ENCODE assay signal across 36 cellular contexts in the genomic region with DNA sequence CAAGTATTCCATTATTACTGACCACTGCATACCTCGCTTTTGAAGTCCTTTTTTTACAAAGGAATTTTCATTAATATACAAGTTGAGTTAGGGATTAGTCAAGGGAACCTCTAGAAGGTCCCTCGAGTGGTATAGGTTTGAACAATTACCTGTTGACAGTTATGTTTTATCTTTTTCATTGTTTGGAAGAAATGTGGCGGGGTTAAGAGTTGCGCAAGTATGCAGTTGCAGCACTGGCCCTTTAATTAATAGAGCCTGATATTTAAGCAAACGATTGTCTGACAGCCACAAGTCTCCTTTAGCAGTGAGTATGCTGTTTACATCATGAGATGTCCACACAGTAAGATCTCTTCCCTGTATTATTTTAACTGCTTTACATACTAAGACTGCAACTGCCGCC. TPM values are rescaled to one million over a fixed set of nuclear protein-coding genes. Genes with fewer than 3 reads are reported as not detected.
"Had no signal": no experiment of that assay in that cellular context is flagged by ENCODE, and none has a peak within 500 bp of the region (broad histone marks: within the 10 kb centered on the region; RNA-seq: fewer than 3 reads in every experiment).

No MANE protein-coding gene starts in this region.

- H3K4me1 Mint-ChIP-seq: activated CD4-positive, alpha-beta T cell treated with anti-CD3 and anti-CD28 coated beads for 36 hours; activated CD4-positive, alpha-beta T cell treated with anti-CD3 and anti-CD28 coated beads, Interleukin-2, amount 10 ng/mL, durations not matched to agents 24 days and 14 days; activated CD8-positive, alpha-beta memory T cell treated with anti-CD3 and anti-CD28 coated beads, Interleukin-2, amount 10 ng/mL, durations not matched to agents 7 days and 5 days; activated naive CD4-positive, alpha-beta T cell treated with anti-CD3 and anti-CD28 coated beads, Interleukin-2, amount 50 U/mL, for 24 hours; activated naive CD8-positive, alpha-beta T cell treated with anti-CD3 and anti-CD28 coated beads for 36 hours; activated naive CD8-positive, alpha-beta T cell treated with anti-CD3 and anti-CD28 coated beads, Interleukin-2, amount 50 U/mL, for 24 hours had no signal

- H3K36me3 ChIP-seq: adrenal gland, esophagus squamous epithelium, gastroesophageal sphincter, heart right ventricle had no signal

- H3K9me3 ChIP-seq: adrenal gland, body of pancreas, esophagus squamous epithelium, gastroesophageal sphincter had no signal

- H3K4me1 ChIP-seq: adrenal gland, body of pancreas, gastroesophageal sphincter, heart right ventricle had no signal

- ATAC-seq: activated CD4-positive, alpha-beta T cell treated with anti-CD3 and anti-CD28 coated beads for 36 hours; activated CD8-positive, alpha-beta memory T cell treated with anti-CD3 and anti-CD28 coated beads, Interleukin-2, amount 10 ng/mL, durations not matched to agents 7 days and 5 days; activated CD8-positive, alpha-beta T cell treated with anti-CD3 and anti-CD28 coated beads, Interleukin-2, amount 10 ng/mL, durations not matched to agents 7 days and 5 days; activated naive CD8-positive, alpha-beta T cell treated with anti-CD3 and anti-CD28 coated beads, Interleukin-2, amount 50 U/mL, for 24 hours; body of pancreas; gastroesophageal sphincter; heart right ventricle had no signal

- H3K27me3 ChIP-seq: adrenal gland, body of pancreas, esophagus squamous epithelium, gastroesophageal sphincter, heart right ventricle had no signal

- H3K27ac ChIP-seq: adrenal gland, body of pancreas, epithelial cell of prostate, esophagus squamous epithelium, gastroesophageal sphincter, heart right ventricle had no signal

- FAIRE-seq: colon, endometrium, endothelial cell of umbilical vein had no signal

- H3K4me3 Mint-ChIP-seq: activated CD4-positive, alpha-beta memory T cell treated with anti-CD3 and anti-CD28 coated beads for 36 hours; activated CD4-positive, alpha-beta T cell treated with anti-CD3 and anti-CD28 coated beads for 36 hours; activated CD4-positive, alpha-beta T cell treated with anti-CD3 and anti-CD28 coated beads, Interleukin-2, amount 10 ng/mL, durations not matched to agents 24 days and 14 days; activated CD8-positive, alpha-beta memory T cell treated with anti-CD3 and anti-CD28 coated beads, Interleukin-2, amount 10 ng/mL, durations not matched to agents 7 days and 5 days; activated CD8-positive, alpha-beta T cell treated with anti-CD3 and anti-CD28 coated beads, Interleukin-2, amount 10 ng/mL, durations not matched to agents 7 days and 5 days; activated naive CD4-positive, alpha-beta T cell treated with anti-CD3 and anti-CD28 coated beads for 36 hours; activated naive CD4-positive, alpha-beta T cell treated with anti-CD3 and anti-CD28 coated beads, Interleukin-2, amount 50 U/mL, for 24 hours; activated naive CD8-positive, alpha-beta T cell treated with anti-CD3 and anti-CD28 coated beads for 36 hours; activated naive CD8-positive, alpha-beta T cell treated with anti-CD3 and anti-CD28 coated beads, Interleukin-2, amount 50 U/mL, for 24 hours; activated T-helper 1 cell treated with anti-CD3 and anti-CD28 coated beads, Interleukin-12 subunit alpha, Interleukin-12 subunit beta, Interleukin-2, Interleukin-4 antibody, amounts not matched to agents 30 ng/mL and 10 ng/mL and 1 ng/mL, durations not matched to agents 14 hours and 24 hours and 36 hours had no signal

- DNase-seq: activated CD4-positive, alpha-beta memory T cell treated with anti-CD3 and anti-CD28 coated beads for 36 hours; activated CD4-positive, alpha-beta T cell treated with anti-CD3 and anti-CD28 coated beads for 36 hours; activated CD4-positive, alpha-beta T cell treated with anti-CD3 and anti-CD28 coated beads, Interleukin-2, amount 10 ng/mL, durations not matched to agents 24 days and 14 days; activated CD4-positive, CD25-positive, alpha-beta regulatory T cell; activated CD4-positive, CD25-positive, alpha-beta regulatory T cell treated with anti-CD3 and anti-CD28 coated beads, Interleukin-2, amount 50 U/mL, for 72 hours; activated CD8-positive, alpha-beta memory T cell treated with anti-CD3 and anti-CD28 coated beads, Interleukin-2, amount 10 ng/mL, durations not matched to agents 7 days and 5 days; activated CD8-positive, alpha-beta memory T cell treated with anti-CD3 and anti-CD28 coated beads, Interleukin-2, amount 50 U/mL, for 4 hours; activated CD8-positive, alpha-beta T cell treated with anti-CD3 and anti-CD28 coated beads, Interleukin-2, amount 10 ng/mL, durations not matched to agents 7 days and 5 days; activated effector memory CD4-positive, alpha-beta T cell treated with anti-CD3 and anti-CD28 coated beads, Interleukin-2, amount 50 U/mL, for 16 hours; activated naive CD4-positive, alpha-beta T cell treated with anti-CD3 and anti-CD28 coated beads for 36 hours; activated naive CD8-positive, alpha-beta T cell treated with anti-CD3 and anti-CD28 coated beads for 36 hours; activated naive CD8-positive, alpha-beta T cell treated with anti-CD3 and anti-CD28 coated beads, Interleukin-2, amount 50 U/mL, for 24 hours; activated T-cell treated with anti-CD3 and anti-CD28 coated beads, Interleukin-2, amount 50 U/mL, for 1 hour; activated T-cell treated with anti-CD3 and anti-CD28 coated beads, Interleukin-2, amount 50 U/mL, for 48 hours; adrenal gland; amygdala; aorta; body of pancreas; caudate nucleus; cortex of kidney; dermis blood vessel endothelial cell; effector CD4-positive, alpha-beta T cell; esophagus squamous epithelium; foreskin melanocyte; heart right ventricle; T-helper 2 cell had no signal

- H3K4me3 ChIP-seq: adrenal gland, body of pancreas, esophagus squamous epithelium, gastroesophageal sphincter, heart right ventricle had no signal

- H3K36me3 Mint-ChIP-seq: activated CD4-positive, alpha-beta memory T cell treated with anti-CD3 and anti-CD28 coated beads for 36 hours; activated CD8-positive, alpha-beta memory T cell treated with anti-CD3 and anti-CD28 coated beads, Interleukin-2, amount 10 ng/mL, durations not matched to agents 7 days and 5 days; activated naive CD4-positive, alpha-beta T cell treated with anti-CD3 and anti-CD28 coated beads, Interleukin-2, amount 50 U/mL, for 24 hours; activated naive CD8-positive, alpha-beta T cell treated with anti-CD3 and anti-CD28 coated beads for 36 hours had no signal

- H3K27me3 Mint-ChIP-seq: activated CD4-positive, alpha-beta memory T cell treated with anti-CD3 and anti-CD28 coated beads for 36 hours; activated CD4-positive, alpha-beta T cell treated with anti-CD3 and anti-CD28 coated beads for 36 hours; activated CD4-positive, alpha-beta T cell treated with anti-CD3 and anti-CD28 coated beads, Interleukin-2, amount 10 ng/mL, durations not matched to agents 24 days and 14 days; activated CD8-positive, alpha-beta memory T cell treated with anti-CD3 and anti-CD28 coated beads, Interleukin-2, amount 10 ng/mL, durations not matched to agents 7 days and 5 days; activated naive CD8-positive, alpha-beta T cell treated with anti-CD3 and anti-CD28 coated beads for 36 hours; activated naive CD8-positive, alpha-beta T cell treated with anti-CD3 and anti-CD28 coated beads, Interleukin-2, amount 50 U/mL, for 24 hours had no signal

- H3K9me3 Mint-ChIP-seq: activated CD4-positive, alpha-beta memory T cell treated with anti-CD3 and anti-CD28 coated beads for 36 hours; activated CD4-positive, alpha-beta T cell treated with anti-CD3 and anti-CD28 coated beads, Interleukin-2, amount 10 ng/mL, durations not matched to agents 24 days and 14 days; activated naive CD4-positive, alpha-beta T cell treated with anti-CD3 and anti-CD28 coated beads for 36 hours; activated naive CD4-positive, alpha-beta T cell treated with anti-CD3 and anti-CD28 coated beads, Interleukin-2, amount 50 U/mL, for 24 hours; activated naive CD8-positive, alpha-beta T cell treated with anti-CD3 and anti-CD28 coated beads for 36 hours; activated naive CD8-positive, alpha-beta T cell treated with anti-CD3 and anti-CD28 coated beads, Interleukin-2, amount 50 U/mL, for 24 hours; activated T-helper 1 cell treated with anti-CD3 and anti-CD28 coated beads, Interleukin-12 subunit alpha, Interleukin-12 subunit beta, Interleukin-2, Interleukin-4 antibody, amounts not matched to agents 30 ng/mL and 10 ng/mL and 1 ng/mL, durations not matched to agents 14 hours and 24 hours and 36 hours; activated T-helper 2 cell treated with anti-CD3 and anti-CD28 coated beads, Interferon-gamma antibody, Interleukin-2, Interleukin-4, amounts not matched to agents 10 μg/mL and 5 μg/mL and 100 μg/mL, durations not matched to agents 14 hours and 24 hours and 36 hours had no signal

- H3K27ac Mint-ChIP-seq: activated CD4-positive, alpha-beta memory T cell treated with anti-CD3 and anti-CD28 coated beads for 36 hours; activated CD4-positive, alpha-beta T cell treated with anti-CD3 and anti-CD28 coated beads for 36 hours; activated CD4-positive, alpha-beta T cell treated with anti-CD3 and anti-CD28 coated beads, Interleukin-2, amount 10 ng/mL, durations not matched to agents 24 days and 14 days; activated CD8-positive, alpha-beta memory T cell treated with anti-CD3 and anti-CD28 coated beads, Interleukin-2, amount 10 ng/mL, durations not matched to agents 7 days and 5 days; activated CD8-positive, alpha-beta T cell treated with anti-CD3 and anti-CD28 coated beads, Interleukin-2, amount 10 ng/mL, durations not matched to agents 7 days and 5 days; activated naive CD4-positive, alpha-beta T cell treated with anti-CD3 and anti-CD28 coated beads for 36 hours; activated naive CD4-positive, alpha-beta T cell treated with anti-CD3 and anti-CD28 coated beads, Interleukin-2, amount 50 U/mL, for 24 hours; activated naive CD8-positive, alpha-beta T cell treated with anti-CD3 and anti-CD28 coated beads for 36 hours; activated naive CD8-positive, alpha-beta T cell treated with anti-CD3 and anti-CD28 coated beads, Interleukin-2, amount 50 U/mL, for 24 hours; activated T-helper 1 cell treated with anti-CD3 and anti-CD28 coated beads, Interleukin-12 subunit alpha, Interleukin-12 subunit beta, Interleukin-2, Interleukin-4 antibody, amounts not matched to agents 30 ng/mL and 10 ng/mL and 1 ng/mL, durations not matched to agents 14 hours and 24 hours and 36 hours; activated T-helper 2 cell treated with anti-CD3 and anti-CD28 coated beads, Interferon-gamma antibody, Interleukin-2, Interleukin-4, amounts not matched to agents 10 μg/mL and 5 μg/mL and 100 μg/mL, durations not matched to agents 14 hours and 24 hours and 36 hours had no signal

RNA-seq across cellular contexts. Expression of gene KYNU, which starts 24.3 kb away (rescaled TPM):
- total RNA-seq: activated CD4-positive, alpha-beta memory T cell treated with anti-CD3 and anti-CD28 coated beads for 36 hours; activated CD4-positive, alpha-beta T cell treated with anti-CD3 and anti-CD28 coated beads for 36 hours; activated CD4-positive, alpha-beta T cell treated with anti-CD3 and anti-CD28 coated beads, Interleukin-2, amount 10 ng/mL, durations not matched to agents 24 days and 14 days; activated CD8-positive, alpha-beta memory T cell treated with anti-CD3 and anti-CD28 coated beads for 36 hours; activated CD8-positive, alpha-beta memory T cell treated with anti-CD3 and anti-CD28 coated beads, Interleukin-2, amount 10 ng/mL, durations not matched to agents 7 days and 5 days; activated CD8-positive, alpha-beta T cell treated with anti-CD3 and anti-CD28 coated beads, Interleukin-2, amount 10 ng/mL, durations not matched to agents 7 days and 5 days; activated naive CD4-positive, alpha-beta T cell treated with anti-CD3 and anti-CD28 coated beads for 36 hours; activated T-helper 1 cell treated with anti-CD3 and anti-CD28 coated beads, Interleukin-12 subunit alpha, Interleukin-12 subunit beta, Interleukin-2, Interleukin-4 antibody, amounts not matched to agents 30 ng/mL and 10 ng/mL and 1 ng/mL, durations not matched to agents 14 hours and 24 hours and 36 hours; activated T-helper 2 cell treated with anti-CD3 and anti-CD28 coated beads, Interferon-gamma antibody, Interleukin-2, Interleukin-4, amounts not matched to agents 10 μg/mL and 5 μg/mL and 100 μg/mL, durations not matched to agents 14 hours and 24 hours and 36 hours; chondrocyte; endothelial cell of umbilical vein had no signal
